Comparison of ENCODE assay signal across 20 cellular contexts in the genomic region with DNA sequence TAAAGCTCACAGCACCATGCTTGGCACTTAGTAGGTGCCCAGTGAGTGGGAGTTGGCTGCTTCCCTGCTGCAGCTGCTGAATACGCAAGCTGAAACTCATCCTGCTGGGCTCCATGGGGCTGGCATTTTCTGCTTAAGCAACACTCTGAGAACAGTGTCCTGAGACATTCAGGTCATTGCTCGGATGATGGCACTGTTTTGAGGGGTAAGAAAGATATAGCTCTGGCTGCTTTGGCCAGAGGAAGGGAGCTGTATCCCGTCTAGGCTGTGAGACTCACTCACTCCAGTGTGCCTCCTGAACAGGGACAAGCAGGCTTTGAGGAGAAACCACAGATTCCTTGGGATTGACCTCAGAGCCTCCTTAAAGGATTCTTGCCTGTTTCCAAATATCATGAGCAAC.
DNase-seq lines count a peak whose midpoint lies in the region; ATAC-seq and TF ChIP-seq lines count a peak whose summit lies in the region.
"Had no signal": no experiment of that assay in that cellular context is flagged by ENCODE, and none has a peak within 500 bp of the region (broad histone marks: within the 10 kb centered on the region; RNA-seq: fewer than 3 reads in every experiment).

No MANE protein-coding gene starts in this region.

- no peaks in the 10 kb centered on the region for H4K20me1 ChIP-seq in GM23248 (ENCODE audit: insufficient read depth)

- DNase-seq in AG20443 (ENCODE audit: low spot score): peak; percentile 40
- DNase-seq in GM23248: peak; percentile 12
- peak; percentile 29 for DNase-seq in adipocyte (ENCODE audit: low read depth)
- DNase-seq in psoas muscle: no peak
- DNase-seq in kidney glomerular epithelial cell (lab: John Stamatoyannopoulos, UW): no peak
- no peak for DNase-seq in NCI-H1436 treated with DMSO at 0.1 percent for 48 hours (lab: John Stamatoyannopoulos, UW)
- DNase-seq: CD8-positive, alpha-beta T cell; GF-D8; NCI-H1694 treated with DMSO at 0.1 percent for 48 hours; NCI-H2081 treated with DMSO at 0.1 percent for 48 hours; NCI-H2171 treated with DMSO at 0.1 percent for 48 hours; NCI-H524 treated with DMSO at 0.1 percent for 48 hours; NCI-H82; RPMI8226; SHP77 treated with DMSO at 0.1 percent for 48 hours; SW 1271 had no signal

- no peak overlapping the region for H3K4me3 ChIP-seq in GM23248
- H3K4me3 ChIP-seq in adipocyte (ENCODE audit: low read length): no peak overlapping the region
- H3K4me3 ChIP-seq in psoas muscle: no peak overlapping the region
- H3K4me3 ChIP-seq: BLaER1 treated with 17β-estradiol and CSF1 and Interleukin-3, amounts not matched to agents 10 nM and 100 nM; SK-N-MC had no signal

- no peaks in the 10 kb centered on the region for H3K4me1 ChIP-seq in GM23248 (ENCODE audit: insufficient read depth)
- peaks cover 4% of the 10 kb centered on the region for H3K4me1 ChIP-seq in adipocyte (ENCODE audit: control insufficient read depth, insufficient read depth, low read length)
- no peaks in the 10 kb centered on the region for H3K4me1 ChIP-seq in psoas muscle

- H3K4me2 ChIP-seq in GM23248 (ENCODE audit: unreplicated experiment): no peak overlapping the region
- H3K4me2 ChIP-seq: BLaER1 treated with 17β-estradiol and CSF1 and Interleukin-3, amounts not matched to agents 10 nM and 100 nM; KMS-11 had no signal

- no peaks in the 10 kb centered on the region for H3K27me3 ChIP-seq in GM23248 (replicated peaks; ENCODE audit: insufficient read depth)
- H3K27me3 ChIP-seq in adipocyte (replicated peaks; ENCODE audit: control insufficient read depth, insufficient read depth, low read length): no peaks in the 10 kb centered on the region
- H3K27me3 ChIP-seq in psoas muscle (ENCODE audit: insufficient read depth in 3 of 3, low read length in 2 of 3): no peaks in the 10 kb centered on the region
- H3K27me3 ChIP-seq: BLaER1 treated with 17β-estradiol and CSF1 and Interleukin-3, amounts not matched to agents 10 nM and 100 nM had no signal

- no peaks in the 10 kb centered on the region for H3F3A ChIP-seq in GM23248 (ENCODE audit: insufficient read depth)

- in situ Hi-C loops in GM23248 (cut with MboI): no loop called here

- WGBS in GM23248 (ENCODE audit: low coverage in 1 of 2, low lambda C conversion rate in 2 of 2, missing lambda C conversion rate in 2 of 2), 2 experiments: 64 to 79% methylated on average over 3 of the region's 3 CpGs
- WGBS in psoas muscle, 3 donors: 34 to 56% (median 44%) methylated on average over 3 of the region's 3 CpGs

- no peak for TF ChIP-seq CTCF in psoas muscle (IDR thresholded peaks at IDR 0.05)

- ATAC-seq in psoas muscle (peak; percentile 61 to 88 (median 78)), HG02763 (IDR thresholded peaks at IDR 0.05; ENCODE audit: unreplicated experiment) (no peak)
- ATAC-seq: CD8-positive, alpha-beta T cell had no signal

- no peak overlapping the region for H2AFZ ChIP-seq in GM23248

- no peaks in the 10 kb centered on the region for H3K79me2 ChIP-seq in GM23248 (ENCODE audit: insufficient read depth)

- no peaks in the 10 kb centered on the region for H3K9me2 ChIP-seq in GM23248 (ENCODE audit: insufficient read depth)

- intact Hi-C loops in psoas muscle (cut with DNase I): no loop called here

- H3K9ac ChIP-seq in GM23248 (no peak overlapping the region), adipocyte (ENCODE audit: low read length) (no peak overlapping the region)
- H3K9ac ChIP-seq: BLaER1 treated with 17β-estradiol and CSF1 and Interleukin-3, amounts not matched to agents 10 nM and 100 nM; KMS-11 had no signal

- H3K36me3 ChIP-seq in GM23248 (ENCODE audit: low read depth) (no peaks in the 10 kb centered on the region), adipocyte (ENCODE audit: control insufficient read depth, insufficient read depth, low read length, severe bottlenecking) (peaks cover 22% of the 10 kb centered on the region), psoas muscle (ENCODE audit: insufficient read depth in 1 of 2, low read depth in 1 of 2) (peaks cover 4 to 41% of the 10 kb centered on the region in 2 donors)

- H3K27ac ChIP-seq in GM23248 (no peak overlapping the region), psoas muscle (no peak overlapping the region)
- H3K27ac ChIP-seq: BLaER1 treated with 17β-estradiol and CSF1 and Interleukin-3, amounts not matched to agents 10 nM and 100 nM; KMS-11; SK-N-MC had no signal

- H3K9me3 ChIP-seq in GM23248 (ENCODE audit: low read depth): no peaks in the 10 kb centered on the region
- no peaks in the 10 kb centered on the region for H3K9me3 ChIP-seq in adipocyte (ENCODE audit: control insufficient read depth, low read length)
- no peaks in the 10 kb centered on the region for H3K9me3 ChIP-seq in psoas muscle
- H3K9me3 ChIP-seq: BLaER1 treated with 17β-estradiol and CSF1 and Interleukin-3, amounts not matched to agents 10 nM and 100 nM had no signal

Comparison
In these comparisons a context has a peak if more than half of its experiments do, and no peak if none do; other contexts are left out.
1. DNase-seq: peak in AG20443 (single experiment), GM23248 (single experiment) and adipocyte (single experiment); none in psoas muscle (0 of 2), kidney glomerular epithelial cell (single experiment) and NCI-H1436 treated with DMSO at 0.1 percent for 48 hours (single experiment).